In genomic region chr4:152719856-152720556, GRCh38 we compare ENCODE assay signal across 1 cellular context.
TF ChIP-seq lines count a peak whose summit lies in the region.

No MANE protein-coding gene starts in this region.

TF ChIP-seq in GM23338, 12 proteins besides CTCF, POLR2A, EP300 and RAD21:
- TF ChIP-seq ETS1 (IDR thresholded peaks at IDR 0.05) (no peak), JUNB (IDR thresholded peaks at IDR 0.05; ENCODE audit: unreplicated experiment) (no peak), NANOG (IDR thresholded peaks at IDR 0.05; ENCODE audit: borderline replicate concordance) (no peak), ZNF114 (CRISPR knock-in tag; IDR thresholded peaks at IDR 0.05) (no peak), ZNF462 (CRISPR knock-in tag; IDR thresholded peaks at IDR 0.05) (no peak), REST (IDR thresholded peaks at IDR 0.05; ENCODE audit: unreplicated experiment) (no peak), STAT1 (IDR thresholded peaks at IDR 0.05; ENCODE audit: unreplicated experiment) (no peak), POLR2AphosphoS5 (IDR thresholded peaks at IDR 0.05; ENCODE audit: low read depth) (no peak), EZH2phosphoT487 (IDR thresholded peaks at IDR 0.05; ENCODE audit: unreplicated experiment) (no peak), CREB1 (CRISPR knock-in tag; IDR thresholded peaks at IDR 0.05; ENCODE audit: low read depth) (no peak), EZH2 (IDR thresholded peaks at IDR 0.05; ENCODE audit: low read depth, unreplicated experiment) (no peak), ZNF331 (CRISPR knock-in tag; IDR thresholded peaks at IDR 0.05; ENCODE audit: low read depth) (no peak)
